ENCODE assay signal across 21 cellular contexts in genomic region chr3:191087391-191087790, GRCh38.
"Had no signal": no experiment of that assay in that cellular context is flagged by ENCODE, and none has a peak within 500 bp of the region (broad histone marks: within the 10 kb centered on the region; RNA-seq: fewer than 3 reads in every experiment).

No MANE protein-coding gene starts in this region.

- FAIRE-seq: small intestine had no signal

- H3K4me1 Mint-ChIP-seq: activated CD4-positive, alpha-beta T cell treated with anti-CD3 and anti-CD28 coated beads, Interleukin-2, amount 10 ng/mL, durations not matched to agents 7 days and 5 days; memory B cell; naive thymus-derived CD4-positive, alpha-beta T cell; stimulated activated memory B cell treated with anti-CD40 and anti-IgM and Interleukin-4, amounts not matched to agents 10 μg/mL and 1 μg/mL and 100 μg/mL, for 72 hours had no signal

- H3K9me3 ChIP-seq: ovary, psoas muscle, thoracic aorta, upper lobe of right lung had no signal

- H3K4me2 ChIP-seq: neural progenitor cell had no signal

- H3K9ac ChIP-seq: neural progenitor cell had no signal

- H3K4me1 ChIP-seq: heart right ventricle, neural progenitor cell, psoas muscle, upper lobe of right lung had no signal

- H3K36me3 ChIP-seq: heart right ventricle, neural progenitor cell, ovary, thoracic aorta, upper lobe of right lung had no signal

- H2AFZ ChIP-seq: neural progenitor cell had no signal

- H3K27ac Mint-ChIP-seq: activated CD4-positive, alpha-beta T cell treated with anti-CD3 and anti-CD28 coated beads, Interleukin-2, amount 10 ng/mL, durations not matched to agents 7 days and 5 days; activated naive CD8-positive, alpha-beta T cell; effector memory CD8-positive, alpha-beta T cell; memory B cell; naive thymus-derived CD4-positive, alpha-beta T cell; neural progenitor cell; stimulated activated memory B cell treated with anti-CD40 and anti-IgM and Interleukin-4, amounts not matched to agents 10 μg/mL and 1 μg/mL and 100 μg/mL, for 72 hours had no signal

- H3K27me3 Mint-ChIP-seq: activated CD4-positive, alpha-beta T cell treated with anti-CD3 and anti-CD28 coated beads, Interleukin-2, amount 10 ng/mL, durations not matched to agents 7 days and 5 days; activated naive CD8-positive, alpha-beta T cell; effector memory CD8-positive, alpha-beta T cell; memory B cell; naive thymus-derived CD4-positive, alpha-beta T cell; stimulated activated memory B cell treated with anti-CD40 and anti-IgM and Interleukin-4, amounts not matched to agents 10 μg/mL and 1 μg/mL and 100 μg/mL, for 72 hours had no signal

- H3K4me3 Mint-ChIP-seq: activated CD4-positive, alpha-beta T cell treated with anti-CD3 and anti-CD28 coated beads, Interleukin-2, amount 10 ng/mL, durations not matched to agents 7 days and 5 days; activated naive CD8-positive, alpha-beta T cell; effector memory CD8-positive, alpha-beta T cell; memory B cell; naive thymus-derived CD4-positive, alpha-beta T cell; neural progenitor cell; stimulated activated memory B cell treated with anti-CD40 and anti-IgM and Interleukin-4, amounts not matched to agents 10 μg/mL and 1 μg/mL and 100 μg/mL, for 72 hours had no signal

- H3K27me3 ChIP-seq: heart right ventricle, neural progenitor cell, ovary, upper lobe of right lung had no signal

- H3K36me3 Mint-ChIP-seq: activated naive CD8-positive, alpha-beta T cell; memory B cell; naive thymus-derived CD4-positive, alpha-beta T cell; neural progenitor cell; stimulated activated memory B cell treated with anti-CD40 and anti-IgM and Interleukin-4, amounts not matched to agents 10 μg/mL and 1 μg/mL and 100 μg/mL, for 72 hours had no signal

- H3K27ac ChIP-seq: heart right ventricle, neural progenitor cell, ovary, psoas muscle, thoracic aorta, upper lobe of right lung had no signal

- H3K9me3 Mint-ChIP-seq: activated CD4-positive, alpha-beta T cell treated with anti-CD3 and anti-CD28 coated beads, Interleukin-2, amount 10 ng/mL, durations not matched to agents 7 days and 5 days; memory B cell; neural progenitor cell had no signal

- DNase-seq: activated CD4-positive, alpha-beta T cell treated with anti-CD3 and anti-CD28 coated beads, Interleukin-2, amount 10 ng/mL, durations not matched to agents 7 days and 5 days; activated CD8-positive, alpha-beta memory T cell treated with anti-CD3 and anti-CD28 coated beads, Interleukin-2, amount 50 U/mL, for 4 hours; activated gamma-delta T cell treated with Interleukin-2 at 50 U/mL for 16 hours; amniotic stem cell; caudate nucleus; effector memory CD8-positive, alpha-beta T cell; heart right ventricle; naive thymus-derived CD4-positive, alpha-beta T cell; ovary; psoas muscle; right cardiac atrium; small intestine; stimulated activated CD4-positive, alpha-beta T cell treated with anti-CD3 and anti-CD28 coated beads, Interleukin-15, amount 100 ng/mL, for 24 hours; stimulated activated CD4-positive, alpha-beta T cell treated with anti-CD3 and anti-CD28 coated beads, Interleukin-4, amount 100 ng/mL, for 1 hour; T-helper 1 cell; upper lobe of right lung had no signal

- H3K4me3 ChIP-seq: heart right ventricle, neural progenitor cell, ovary, psoas muscle, thoracic aorta, upper lobe of right lung had no signal
